Comparison of ENCODE assay signal across 14 cellular contexts in the genomic region with DNA sequence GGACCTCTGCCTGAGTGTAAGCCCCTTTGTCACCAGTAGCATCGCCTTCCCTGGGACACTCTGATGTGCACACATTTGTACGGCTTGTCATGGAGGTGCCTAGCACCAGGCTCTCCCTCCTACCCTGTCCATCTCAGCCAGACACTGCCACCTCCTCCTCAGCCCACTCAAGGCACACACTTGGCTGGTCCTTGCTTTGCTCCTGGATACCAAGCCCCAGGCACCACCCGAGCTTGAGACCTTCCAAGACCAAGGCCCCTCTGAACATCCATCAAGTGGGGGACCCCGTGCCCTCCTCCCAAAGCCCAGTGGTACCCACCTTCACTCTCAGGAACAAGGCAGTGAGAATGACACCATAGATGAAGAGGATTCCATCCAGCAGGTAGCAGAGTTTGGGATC.
A peak's percentile ranks its signal among the peaks of the same experiment; 100 is the strongest.
DNase-seq lines count a peak whose midpoint lies in the region; ATAC-seq and TF ChIP-seq lines count a peak whose summit lies in the region.
"Had no signal": no experiment of that assay in that cellular context is flagged by ENCODE, and none has a peak within 500 bp of the region (broad histone marks: within the 10 kb centered on the region; RNA-seq: fewer than 3 reads in every experiment).

No MANE protein-coding gene starts in this region.

- TF ChIP-seq CTCF in suprapubic skin (IDR thresholded peaks at IDR 0.05) (no peak), dorsolateral prefrontal cortex (IDR thresholded peaks at IDR 0.05 in 54 of 56, conservative IDR thresholded peaks at IDR 0.05 in 2 of 56; ENCODE audit: low read depth in 1 of 56, partially characterized antibody in 56 of 56) (no peak), Peyer's patch (IDR thresholded peaks at IDR 0.05) (no peak)

- no peaks in the 10 kb centered on the region for H3K9me3 ChIP-seq in suprapubic skin
- no peaks in the 10 kb centered on the region for H3K9me3 ChIP-seq in Peyer's patch
- H3K9me3 ChIP-seq: Caco-2, uterus had no signal

- TF ChIP-seq POLR2A in suprapubic skin (IDR thresholded peaks at IDR 0.05) = no peak
- TF ChIP-seq POLR2A in Peyer's patch (IDR thresholded peaks at IDR 0.05) = no peak

- H3K4me1 ChIP-seq in suprapubic skin (peaks cover 17% of the 10 kb centered on the region), Peyer's patch (peaks cover 0 to 6% (median 3%) of the 10 kb centered on the region in 4 donors)
- H3K4me1 ChIP-seq: Caco-2, uterus had no signal

- WGBS in suprapubic skin = 100% methylated on average over 3 of the region's 4 CpGs

- H3K36me3 ChIP-seq in suprapubic skin = no peaks in the 10 kb centered on the region
- no peaks in the 10 kb centered on the region for H3K36me3 ChIP-seq in Peyer's patch
- H3K36me3 ChIP-seq: uterus had no signal

- H3K27me3 ChIP-seq in suprapubic skin (peaks cover 15% of the 10 kb centered on the region), dorsolateral prefrontal cortex (peaks cover 0 to 2% (median 0%) of the 10 kb centered on the region in 45 donors), Peyer's patch (no peaks in the 10 kb centered on the region)
- H3K27me3 ChIP-seq: uterus had no signal

- TF ChIP-seq EP300 in suprapubic skin (IDR thresholded peaks at IDR 0.05) = no peak

- peaks cover 90% of the 10 kb centered on the region for H3K4me1 Mint-ChIP-seq in activated naive CD4-positive, alpha-beta T cell treated with anti-CD3 and anti-CD28 coated beads, Interleukin-2, amount 50 U/mL, for 24 hours
- peaks cover 36% of the 10 kb centered on the region for H3K4me1 Mint-ChIP-seq in activated T-helper 17 cell treated with anti-CD3 and anti-CD28 coated beads, Interleukin-2, amount 50 U/mL, for 72 hours

- H3K27me3 Mint-ChIP-seq in activated naive CD4-positive, alpha-beta T cell treated with anti-CD3 and anti-CD28 coated beads, Interleukin-2, amount 50 U/mL, for 24 hours = no peaks in the 10 kb centered on the region
- no peaks in the 10 kb centered on the region for H3K27me3 Mint-ChIP-seq in activated T-helper 17 cell treated with anti-CD3 and anti-CD28 coated beads, Interleukin-2, amount 50 U/mL, for 72 hours

- no peak overlapping the region for H3K4me3 ChIP-seq in suprapubic skin
- H3K4me3 ChIP-seq in dorsolateral prefrontal cortex = no peak overlapping the region
- H3K4me3 ChIP-seq in Peyer's patch = no peak overlapping the region

- peaks cover 21% of the 10 kb centered on the region for H3K36me3 Mint-ChIP-seq in activated naive CD4-positive, alpha-beta T cell treated with anti-CD3 and anti-CD28 coated beads, Interleukin-2, amount 50 U/mL, for 24 hours
- peaks cover 97% of the 10 kb centered on the region for H3K36me3 Mint-ChIP-seq in activated T-helper 17 cell treated with anti-CD3 and anti-CD28 coated beads, Interleukin-2, amount 50 U/mL, for 72 hours (ENCODE audit: low read depth)

- no peak for DNase-seq in activated naive CD4-positive, alpha-beta T cell treated with Interleukin-2 at 50 U/mL for 16 hours
- DNase-seq in mucosa of gallbladder (ENCODE audit: low spot score) (peak; percentile 9), suprapubic skin (ENCODE audit: low spot score in 2 of 2) (peak; percentile 28 to 59), dorsolateral prefrontal cortex (no peak), Peyer's patch (no peak)
- DNase-seq in stimulated activated naive CD4-positive, alpha-beta T cell treated with Interleukin-2 at 50 U/mL for 16 hours (lab: John Stamatoyannopoulos, UW) = no peak
- DNase-seq: activated gamma-delta T cell treated with Interleukin-2 at 50 U/mL for 16 hours, Caco-2, GOT3, mesenchymal stem cell, occipital lobe, uterus had no signal

- peak overlapping the region; percentile 64 for H3K4me3 Mint-ChIP-seq in activated naive CD4-positive, alpha-beta T cell treated with anti-CD3 and anti-CD28 coated beads, Interleukin-2, amount 50 U/mL, for 24 hours
- H3K4me3 Mint-ChIP-seq in activated T-helper 17 cell treated with anti-CD3 and anti-CD28 coated beads, Interleukin-2, amount 50 U/mL, for 72 hours = peak overlapping the region; percentile 12

- no peaks in the 10 kb centered on the region for H3K9me3 Mint-ChIP-seq in activated naive CD4-positive, alpha-beta T cell treated with anti-CD3 and anti-CD28 coated beads, Interleukin-2, amount 50 U/mL, for 24 hours
- no peaks in the 10 kb centered on the region for H3K9me3 Mint-ChIP-seq in activated T-helper 17 cell treated with anti-CD3 and anti-CD28 coated beads, Interleukin-2, amount 50 U/mL, for 72 hours

- ATAC-seq in activated T-helper 17 cell treated with anti-CD3 and anti-CD28 coated beads, Interleukin-2, amount 50 U/mL, for 72 hours (replicated peaks) = no peak

- H3K27ac Mint-ChIP-seq in activated naive CD4-positive, alpha-beta T cell treated with anti-CD3 and anti-CD28 coated beads, Interleukin-2, amount 50 U/mL, for 24 hours = peak overlapping the region; percentile 90
- peak overlapping the region; percentile 79 for H3K27ac Mint-ChIP-seq in activated T-helper 17 cell treated with anti-CD3 and anti-CD28 coated beads, Interleukin-2, amount 50 U/mL, for 72 hours

- intact Hi-C loops in dorsolateral prefrontal cortex (cut with DNase I) = loop anchor here (2.0 to 10.0 kb wide), 5 partner anchors 94 to 536 kb away; partner anchors contain the start of gene POU2F1 (in 1 of the 2)

- H3K27ac ChIP-seq in suprapubic skin (no peak overlapping the region), dorsolateral prefrontal cortex (no peak overlapping the region), Peyer's patch (no peak overlapping the region)
- H3K27ac ChIP-seq: uterus had no signal

Comparison
In these comparisons a context has a peak if more than half of its experiments do, and no peak if none do; other contexts are left out.
1. DNase-seq: peak in mucosa of gallbladder (single experiment) and suprapubic skin (2 of 2); none in activated naive CD4-positive, alpha-beta T cell treated with Interleukin-2 at 50 U/mL for 16 hours (single experiment), dorsolateral prefrontal cortex (0 of 10), stimulated activated naive CD4-positive, alpha-beta T cell treated with Interleukin-2 at 50 U/mL for 16 hours (single experiment) and Peyer's patch (0 of 3).